9 cellular contexts compared by ENCODE assay signal in genomic region chr1:66929691-66929998, GRCh38. TPM values are rescaled to one million over a fixed set of nuclear protein-coding genes. Genes with fewer than 3 reads are reported as not detected.
DNase-seq lines count a peak whose midpoint lies in the region; ATAC-seq, FAIRE-seq and TF ChIP-seq lines count a peak whose summit lies in the region.
"Had no signal": no experiment of that assay in that cellular context is flagged by ENCODE, and none has a peak within 500 bp of the region (broad histone marks: within the 10 kb centered on the region; RNA-seq: fewer than 3 reads in every experiment).

No MANE protein-coding gene starts in this region.

- H3K4me1 Mint-ChIP-seq in activated naive CD4-positive, alpha-beta T cell treated with anti-CD3 and anti-CD28 coated beads, Interleukin-2, amount 50 U/mL, for 24 hours, result peaks cover 62% of the 10 kb centered on the region
- peaks cover 21% of the 10 kb centered on the region for H3K4me1 Mint-ChIP-seq in memory B cell
- H3K4me1 Mint-ChIP-seq in type B pancreatic cell (ENCODE audit: unreplicated experiment), result peaks cover 36% of the 10 kb centered on the region

- H3K27me3 ChIP-seq in K562 (ENCODE audit: control insufficient read depth in 2 of 2, insufficient read depth in 2 of 2, low read length in 2 of 2), result no peaks in the 10 kb centered on the region
- H3K27me3 ChIP-seq: foreskin keratinocyte had no signal

- H3K4me2 ChIP-seq in K562 (ENCODE audit: insufficient read depth, low read length), result peak overlapping the region; percentile 91

- no peaks in the 10 kb centered on the region for H3K9me1 ChIP-seq in K562 (ENCODE audit: control insufficient read depth, insufficient read depth, low read length)

- H2AFZ ChIP-seq in K562 (ENCODE audit: low read depth, low read length), result peak overlapping the region; percentile 74

- H3K27ac Mint-ChIP-seq in activated naive CD4-positive, alpha-beta T cell treated with anti-CD3 and anti-CD28 coated beads, Interleukin-2, amount 50 U/mL, for 24 hours, result peak overlapping the region; percentile 87
- H3K27ac Mint-ChIP-seq in memory B cell (peak overlapping the region; percentile 89), type B pancreatic cell (peak overlapping the region; percentile 85)

- H3K9me3 ChIP-seq in K562 (replicated peaks; ENCODE audit: control insufficient read depth, insufficient read depth, low read depth, low read length), result no peaks in the 10 kb centered on the region

- in situ Hi-C loops in K562 (cut with MboI), result no loop called here

- TF ChIP-seq CTCF in K562 (IDR thresholded peaks at IDR 0.05 in 2 of 3, conservative IDR thresholded peaks at IDR 0.05 in 1 of 3; ENCODE audit: insufficient read depth in 2 of 3, low read depth in 1 of 3, low read length in 3 of 3) (no peak), type B pancreatic cell (conservative IDR thresholded peaks at IDR 0.05) (no peak)

- no peaks in the 10 kb centered on the region for H3K27me3 Mint-ChIP-seq in activated naive CD4-positive, alpha-beta T cell treated with anti-CD3 and anti-CD28 coated beads, Interleukin-2, amount 50 U/mL, for 24 hours
- H3K27me3 Mint-ChIP-seq in memory B cell (no peaks in the 10 kb centered on the region), type B pancreatic cell (no peaks in the 10 kb centered on the region)

- peaks cover 2% of the 10 kb centered on the region; the same call in 1 of the 3 replicates for H3K36me3 ChIP-seq in K562 (ENCODE audit: control insufficient read depth, insufficient read depth, low read length)

- no peak for ATAC-seq in K562
- ATAC-seq in memory B cell (ENCODE audit: low read depth), result no peak
- ATAC-seq in HG02981 (IDR thresholded peaks at IDR 0.05; ENCODE audit: unreplicated experiment), result no peak

- CTCF ChIA-PET in K562 (lab: Yijun Ruan, JAX; ENCODE audit: low intra/inter-chr PET ratio), result no interaction called here

- TF ChIP-seq POLR2A in K562 (conservative IDR thresholded peaks at IDR 0.05), result no peak

- BruUV-seq in K562 (replicated peaks; lab: Mats Ljungman, UMichigan), result no TSS peak

- DNase-seq in activated naive CD4-positive, alpha-beta T cell treated with anti-CD3 and anti-CD28 coated beads, Interleukin-2, amount 50 U/mL, for 16 hours, result no peak
- DNase-seq in K562 (ENCODE audit: extremely low read depth in 1 of 4, low spot score in 3 of 4) (no peak), memory B cell (ENCODE audit: low spot score in 2 of 2) (no peak), type B pancreatic cell (ENCODE audit: extremely low spot score, unreplicated experiment) (no peak), NCI-H524 treated with DMSO at 0.1 percent for 48 hours (lab: John Stamatoyannopoulos, UW) (no peak)
- DNase-seq in stimulated activated CD4-positive, alpha-beta T cell treated with anti-CD3 and anti-CD28 coated beads, Interleukin-2, amount 100 ng/mL, for 24 hours, result no peak

- H3K4me1 ChIP-seq in K562 (replicated peaks in 1 of 2; ENCODE audit: control insufficient read depth in 2 of 2, insufficient read depth in 2 of 2, low read length in 2 of 2), result peaks cover 5 to 8% of the 10 kb centered on the region in 2 experiments; a peak in 3 of 5 replicates

- POLR2A ChIA-PET in K562 (lab: Yijun Ruan, JAX), result interaction anchor here (0.9 to 2.3 kb wide), 5 partner anchors 8 to 19 kb away, joined by 4 to 11 read pairs (median 5); no protein-coding TSS in a partner anchor

- intact Hi-C loops in K562 (cut with micrococcal nuclease), result loop anchor here (5.0 kb wide), 2 partner anchors 213 to 503 kb away; partner anchors contain the start of gene SERBP1

- H3K9ac ChIP-seq in K562 (ENCODE audit: insufficient read depth in 1 of 2, low read depth in 2 of 2, low read length in 2 of 2), result peak overlapping the region; percentile 38 to 68

- WGBS in K562 (ENCODE audit: insufficient coverage, low coverage, missing lambda C conversion rate), result 1% methylated on average over 9 of the region's 9 CpGs

- peak overlapping the region; percentile 98 for H3K4me3 Mint-ChIP-seq in activated naive CD4-positive, alpha-beta T cell treated with anti-CD3 and anti-CD28 coated beads, Interleukin-2, amount 50 U/mL, for 24 hours
- H3K4me3 Mint-ChIP-seq in memory B cell, result peak overlapping the region; percentile 93
- peak overlapping the region; percentile 89 for H3K4me3 Mint-ChIP-seq in type B pancreatic cell

- peak overlapping the region; percentile 85 for H3K4me3 ChIP-seq in K562

- H3K9me3 Mint-ChIP-seq in activated naive CD4-positive, alpha-beta T cell treated with anti-CD3 and anti-CD28 coated beads, Interleukin-2, amount 50 U/mL, for 24 hours, result no peaks in the 10 kb centered on the region
- H3K9me3 Mint-ChIP-seq in memory B cell (no peaks in the 10 kb centered on the region), type B pancreatic cell (no peaks in the 10 kb centered on the region)

- FAIRE-seq in K562 (lab: Jason Lieb, UNC), result no peak

- H3K27ac ChIP-seq in K562 (ENCODE audit: extremely low read depth, low read depth, low read length), result peak overlapping the region; percentile 74

- H3K79me2 ChIP-seq in K562 (ENCODE audit: control insufficient read depth, insufficient read depth, low read length), result peaks cover 88% of the 10 kb centered on the region

- TF ChIP-seq RAD21 in K562 (CRISPR knock-in tag; conservative IDR thresholded peaks at IDR 0.05 in 1 of 2, IDR thresholded peaks at IDR 0.05 in 1 of 2), result no peak

- no peaks in the 10 kb centered on the region for H4K20me1 ChIP-seq in K562 (replicated peaks; ENCODE audit: control insufficient read depth, insufficient read depth, low read length)

- TF ChIP-seq EP300 in K562 (IDR thresholded peaks at IDR 0.05; ENCODE audit: low read length), result no peak

- H3K36me3 Mint-ChIP-seq in activated naive CD4-positive, alpha-beta T cell treated with anti-CD3 and anti-CD28 coated beads, Interleukin-2, amount 50 U/mL, for 24 hours, result peaks cover 5% of the 10 kb centered on the region
- no peaks in the 10 kb centered on the region for H3K36me3 Mint-ChIP-seq in memory B cell
- no peaks in the 10 kb centered on the region for H3K36me3 Mint-ChIP-seq in type B pancreatic cell

TF ChIP-seq in K562, 482 proteins besides CTCF, POLR2A, EP300 and RAD21 (continues in another document):
- no peak for TF ChIP-seq SAP30 (IDR thresholded peaks at IDR 0.05; ENCODE audit: borderline replicate concordance, insufficient read depth, low read depth, low read length, poor library complexity, severe bottlenecking)
- peak; percentile 67 for TF ChIP-seq HDAC2 (IDR thresholded peaks at IDR 0.05)
- 0 out of 2 replicates have a peak, but pooled peaks have one; percentile 33 for TF ChIP-seq SMARCC2 (IDR thresholded peaks at IDR 0.05; ENCODE audit: low read depth)
- 0 out of 2 replicates have a peak, but pooled peaks have one; percentile 53 for TF ChIP-seq ZBTB26 (CRISPR knock-in tag; IDR thresholded peaks at IDR 0.05)
- TF ChIP-seq PHB2 (IDR thresholded peaks at IDR 0.05; ENCODE audit: low read depth), result no peak

RNA-seq across cellular contexts. Expression of gene MIER1, which starts 4.9 kb away (rescaled TPM):
- 20.1 and 103 TPM in 2 replicates for total RNA-seq in K562 (2011; cell fraction: chromatin; rRNA removed; ENCODE audit: low replicate concordance)
- total RNA-seq in K562 (2011; cell fraction: nucleolus; rRNA removed), result 10.7 and 14.5 TPM in 2 replicates
- 40.5 and 69.3 TPM in 2 replicates for total RNA-seq in K562 (2011; cell fraction: nucleoplasm; rRNA removed)
- 14.7 and 17.6 TPM in 2 replicates for total RNA-seq in K562 (2014; rRNA removed)
- total RNA-seq in K562 (2014; rRNA removed; fragmentation: Illumina TruSeq; extraction: Trizol), result 34.8 and 41.3 TPM in 2 replicates
- 28.7 and 28.9 TPM in 2 replicates for total RNA-seq in K562 (2015; rRNA removed; fragmentation: Illumina TruSeq; extraction: Trizol)
- 23.1 and 23.7 TPM in 2 replicates for total RNA-seq in K562 (2021)
- 13.5 and 16.3 TPM in 2 replicates for polyA plus RNA-seq in K562 (2011; rRNA removed)
- 1.7 and 4.6 TPM in 2 replicates for polyA plus RNA-seq in K562 (2011; cell fraction: cytosol; rRNA removed)
- polyA plus RNA-seq in K562 (2011; cell fraction: nucleus; rRNA removed), result 9.3 and 12.9 TPM in 2 replicates
- 10.5 and 15.0 TPM in 2 replicates for polyA plus RNA-seq in K562 (2012)
- 16.4 and 18.4 TPM in 2 replicates for polyA plus RNA-seq in K562 (2014; fragmentation: Illumina TruSeq; extraction: Trizol)
- polyA plus RNA-seq in K562 (2014; fragmentation: Nextera tagmentation; extraction: Ambion mirVana), result 10 to 100 TPM; 21.5 to 23.7 TPM
- 13.7 and 13.9 TPM in 2 replicates for polyA plus RNA-seq in K562 (2014; rRNA removed)
- polyA minus RNA-seq in K562 (2011; rRNA and poly(A)+ RNA removed), result 55.8 and 70.1 TPM in 2 replicates
- polyA minus RNA-seq in K562 (2011; cell fraction: cytosol; rRNA and poly(A)+ RNA removed), result 17.5 and 20.6 TPM in 2 replicates
- 28.3 and 43.8 TPM in 2 replicates for polyA minus RNA-seq in K562 (2011; cell fraction: nucleus; rRNA and poly(A)+ RNA removed)
- 25.6 and 27.8 TPM in 2 replicates for total RNA-seq in type B pancreatic cell (ENCODE audit: low replicate concordance)

RNA-seq across cellular contexts. Expression of gene DNAI4, which starts 5.0 kb away (rescaled TPM):
- 0.32 and 2.8 TPM in 2 replicates for total RNA-seq in K562 (2011; cell fraction: chromatin; rRNA removed; ENCODE audit: low replicate concordance)
- total RNA-seq in K562 (2011; cell fraction: nucleolus; rRNA removed), result 0.13 and 0.17 TPM in 2 replicates
- total RNA-seq in K562 (2011; cell fraction: nucleoplasm; rRNA removed), result 1.2 and 2.4 TPM in 2 replicates
- total RNA-seq in K562 (2014; rRNA removed), result 0.73 TPM in 1 of 2 replicates, not detected in the other
- 2.9 and 3.5 TPM in 2 replicates for total RNA-seq in K562 (2014; rRNA removed; fragmentation: Illumina TruSeq; extraction: Trizol)
- total RNA-seq in K562 (2015; rRNA removed; fragmentation: Illumina TruSeq; extraction: Trizol), result 1.2 and 4.0 TPM in 2 replicates
- total RNA-seq in K562 (2021), result 2.9 TPM in 2 replicates
- polyA plus RNA-seq in K562 (2011; rRNA removed), result 3.6 and 4.8 TPM in 2 replicates
- polyA plus RNA-seq in K562 (2011; cell fraction: cytosol; rRNA removed), result 0.10 and 0.44 TPM in 2 replicates
- 0.43 and 1.2 TPM in 2 replicates for polyA plus RNA-seq in K562 (2011; cell fraction: nucleus; rRNA removed)
- 1.1 and 2.6 TPM in 2 replicates for polyA plus RNA-seq in K562 (2012)
- polyA plus RNA-seq in K562 (2014; fragmentation: Illumina TruSeq; extraction: Trizol), result 0.83 and 1.7 TPM in 2 replicates
- polyA plus RNA-seq in K562 (2014; fragmentation: Nextera tagmentation; extraction: Ambion mirVana), result 1 to 10 TPM; 1.8 to 2.2 TPM
- polyA plus RNA-seq in K562 (2014; rRNA removed), result 0.31 and 0.57 TPM in 2 replicates
- 1.9 and 5.0 TPM in 2 replicates for polyA minus RNA-seq in K562 (2011; rRNA and poly(A)+ RNA removed)
- 0.76 and 1.9 TPM in 2 replicates for polyA minus RNA-seq in K562 (2011; cell fraction: cytosol; rRNA and poly(A)+ RNA removed)
- 0.27 and 0.89 TPM in 2 replicates for polyA minus RNA-seq in K562 (2011; cell fraction: nucleus; rRNA and poly(A)+ RNA removed)
- 7.6 and 20.1 TPM in 2 replicates for total RNA-seq in type B pancreatic cell (ENCODE audit: low replicate concordance)
